8 cellular contexts compared by ENCODE assay signal in the genomic region with DNA sequence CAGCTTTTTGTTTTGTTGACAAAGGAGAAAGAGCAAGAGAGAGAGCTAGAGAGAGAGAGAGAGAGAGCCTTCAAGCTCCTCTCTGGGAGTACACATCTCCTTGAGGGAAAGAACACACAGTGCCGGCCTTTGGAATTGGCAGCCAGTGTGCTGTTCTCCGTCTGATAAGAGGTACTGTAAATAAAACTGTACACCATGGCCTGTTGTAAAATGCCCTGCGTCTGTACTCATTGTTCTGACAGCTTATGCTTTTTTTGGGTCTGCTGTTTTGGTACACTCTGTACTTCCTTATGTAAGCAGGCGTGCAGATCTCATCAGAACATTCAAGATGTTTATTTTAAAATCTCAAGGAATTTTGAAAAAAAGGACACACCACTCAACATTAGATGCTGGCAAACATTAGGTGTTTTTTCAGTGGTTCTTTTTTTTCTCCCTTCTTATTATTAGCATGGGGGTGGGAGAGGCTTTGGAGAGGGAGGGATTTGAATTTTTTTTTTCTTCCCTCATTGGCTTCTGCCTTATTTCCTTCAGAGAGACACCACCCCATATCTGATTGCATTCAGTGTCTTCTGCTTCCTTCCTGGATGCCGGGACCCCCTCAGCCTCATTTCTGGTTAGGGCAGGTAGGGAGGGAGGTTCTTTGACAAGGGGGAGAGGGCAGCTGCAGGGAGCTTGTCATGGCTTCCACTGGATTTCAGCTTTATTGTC.
DNase-seq lines count a peak whose midpoint lies in the region; ATAC-seq and TF ChIP-seq lines count a peak whose summit lies in the region.

No MANE protein-coding gene starts in this region.

- no peaks in the 10 kb centered on the region for H3K79me2 ChIP-seq in GM23248 (ENCODE audit: insufficient read depth)

- H3K9me3 ChIP-seq in BLaER1 treated with 17β-estradiol and CSF1 and Interleukin-3, amounts not matched to agents 10 nM and 100 nM (replicated peaks in 1 of 11), result no peaks in the 10 kb centered on the region
- no peaks in the 10 kb centered on the region for H3K9me3 ChIP-seq in GM23248 (ENCODE audit: low read depth)

- 44 to 45% methylated on average over 5 of the region's 5 CpGs for WGBS in GM23248 (ENCODE audit: low coverage in 1 of 2, low lambda C conversion rate in 2 of 2, missing lambda C conversion rate in 2 of 2), 2 experiments

- no peaks in the 10 kb centered on the region for H3F3A ChIP-seq in GM23248 (ENCODE audit: insufficient read depth)

- H3K4me1 ChIP-seq in BLaER1 treated with 17β-estradiol and CSF1 and Interleukin-3, amounts not matched to agents 10 nM and 100 nM, result peaks cover 0 to 37% (median 15%) of the 10 kb centered on the region in 10 experiments; a peak in 11 of 20 replicates
- no peaks in the 10 kb centered on the region for H3K4me1 ChIP-seq in GM23248 (ENCODE audit: insufficient read depth)

- no peak for TF ChIP-seq CTCF in fibroblast of mammary gland (conservative IDR thresholded peaks at IDR 0.05; ENCODE audit: control insufficient read depth, insufficient read depth, low read depth, low read length)

- in situ Hi-C loops in GM23248 (cut with MboI), result no loop called here

- no peak overlapping the region for H2AFZ ChIP-seq in GM23248

- H3K9me2 ChIP-seq in GM23248 (ENCODE audit: insufficient read depth), result no peaks in the 10 kb centered on the region

- H3K36me3 ChIP-seq in BLaER1 treated with 17β-estradiol and CSF1 and Interleukin-3, amounts not matched to agents 10 nM and 100 nM, result no peaks in the 10 kb centered on the region
- no peaks in the 10 kb centered on the region for H3K36me3 ChIP-seq in GM23248 (ENCODE audit: low read depth)

- no peak overlapping the region for H3K4me3 ChIP-seq in BLaER1 treated with 17β-estradiol and CSF1 and Interleukin-3, amounts not matched to agents 10 nM and 100 nM
- H3K4me3 ChIP-seq in fibroblast of mammary gland (ENCODE audit: control insufficient read depth, low read depth, low read length) (peak overlapping the region; percentile 51), GM23248 (no peak overlapping the region)

- ATAC-seq in GM18870 (IDR thresholded peaks at IDR 0.05; ENCODE audit: unreplicated experiment), result no peak
- ATAC-seq in GM19324 (IDR thresholded peaks at IDR 0.05; ENCODE audit: low FRiP score, unreplicated experiment), result no peak
- ATAC-seq in GM19463 (IDR thresholded peaks at IDR 0.05; ENCODE audit: unreplicated experiment), result no peak

- peaks cover 0 to 91% (median 0%) of the 10 kb centered on the region in 11 experiments; a peak in 8 of 22 replicates for H3K27me3 ChIP-seq in BLaER1 treated with 17β-estradiol and CSF1 and Interleukin-3, amounts not matched to agents 10 nM and 100 nM
- H3K27me3 ChIP-seq in GM23248 (replicated peaks; ENCODE audit: insufficient read depth), result peaks cover 56% of the 10 kb centered on the region

- DNase-seq in NCI-H774 (lab: John Stamatoyannopoulos, UW) (peak; percentile 23), fibroblast of mammary gland (ENCODE audit: low read depth) (peak; percentile 99), non-pigmented ciliary epithelial cell (ENCODE audit: low read depth) (peak; percentile 86), GM23248 (no peak)

- H3K9ac ChIP-seq in BLaER1 treated with 17β-estradiol and CSF1 and Interleukin-3, amounts not matched to agents 10 nM and 100 nM, result no peak overlapping the region
- H3K9ac ChIP-seq in GM23248, result no peak overlapping the region

- H3K27ac ChIP-seq in BLaER1 treated with 17β-estradiol and CSF1 and Interleukin-3, amounts not matched to agents 10 nM and 100 nM, result no peak overlapping the region
- no peak overlapping the region for H3K27ac ChIP-seq in GM23248

- H3K4me2 ChIP-seq in BLaER1 treated with 17β-estradiol and CSF1 and Interleukin-3, amounts not matched to agents 10 nM and 100 nM, result peak overlapping the region in 7 of 11 experiments; percentile 7 to 26 (median 21); a peak in 9 of 22 replicates
- H3K4me2 ChIP-seq in GM23248 (ENCODE audit: unreplicated experiment), result no peak overlapping the region

- H4K20me1 ChIP-seq in BLaER1 treated with 17β-estradiol and CSF1 and Interleukin-3, amounts not matched to agents 10 nM and 100 nM, result peaks cover 0 to 30% (median 0%) of the 10 kb centered on the region in 11 experiments; a peak in 4 of 22 replicates
- H4K20me1 ChIP-seq in GM23248 (ENCODE audit: insufficient read depth), result no peaks in the 10 kb centered on the region
